In the genomic region with DNA sequence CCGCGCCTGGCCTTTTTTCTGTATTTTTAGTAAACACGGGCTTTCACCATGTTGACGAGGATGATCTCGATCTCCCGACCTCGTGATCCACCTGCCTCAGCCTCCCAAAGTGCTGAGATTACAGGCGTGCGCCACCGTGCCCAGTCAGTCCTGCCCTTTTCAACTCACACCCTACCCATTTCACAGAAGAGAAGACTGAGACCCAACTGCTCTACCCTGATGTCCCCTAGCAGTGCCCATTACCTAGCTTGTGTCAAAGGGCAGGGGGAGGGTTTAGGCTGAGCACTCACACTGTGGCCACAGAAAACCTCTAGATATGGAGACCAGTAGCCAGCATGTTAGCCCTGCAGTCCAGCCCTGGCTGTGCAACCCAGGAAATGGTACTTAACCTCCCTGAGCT, we compare ENCODE assay signal across 28 cellular contexts. TPM values are rescaled to one million over a fixed set of nuclear protein-coding genes. Genes with fewer than 3 reads are reported as not detected.
DNase-seq lines count a peak whose midpoint lies in the region; ATAC-seq, FAIRE-seq and TF ChIP-seq lines count a peak whose summit lies in the region.
"Had no signal": no experiment of that assay in that cellular context is flagged by ENCODE, and none has a peak within 500 bp of the region (broad histone marks: within the 10 kb centered on the region; RNA-seq: fewer than 3 reads in every experiment).

No MANE protein-coding gene starts in this region.

- H3K9me3 ChIP-seq in HepG2 (ENCODE audit: low read length) (no peaks in the 10 kb centered on the region), right lobe of liver (no peaks in the 10 kb centered on the region), K562 (replicated peaks; ENCODE audit: control insufficient read depth, insufficient read depth, low read depth, low read length) (no peaks in the 10 kb centered on the region), mucosa of descending colon (no peaks in the 10 kb centered on the region)
- H3K9me3 ChIP-seq: BE2C, HAP-1 had no signal

- DNase-seq in HepG2 (ENCODE audit: low spot score) = no peak
- no peak for DNase-seq in right lobe of liver
- DNase-seq in K562 (ENCODE audit: extremely low read depth in 1 of 4, low spot score in 3 of 4) = no peak
- no peak for DNase-seq in stimulated activated effector memory CD8-positive, alpha-beta T cell treated with anti-CD3 and anti-CD28 coated beads, Interleukin-12 subunit alpha, Interleukin-12 subunit beta, amount 100 ng/mL, for 72 hours (ENCODE audit: low spot score in 2 of 2)
- no peak for DNase-seq in head of caudate nucleus
- DNase-seq in mucosa of descending colon = no peak
- no peak for DNase-seq in globus pallidus (ENCODE audit: low spot score)
- DNase-seq: ACHN; AML-193; BE2C; CD4-positive, alpha-beta T cell; CD8-positive, alpha-beta memory T cell; DMS 273 treated with DMSO at 0.1 percent for 48 hours; DMS79 treated with DMSO at 0.1 percent for 48 hours; GF-D8; HFFc6 had no signal

- no peak overlapping the region for H3K4me3 Mint-ChIP-seq in stimulated activated effector memory CD8-positive, alpha-beta T cell treated with anti-CD3 and anti-CD28 coated beads, Interleukin-12 subunit alpha, Interleukin-12 subunit beta, amount 100 ng/mL, for 72 hours
- H3K4me3 Mint-ChIP-seq: CD4-positive, alpha-beta T cell; CD8-positive, alpha-beta memory T cell; GM23338; HFFc6 had no signal

- CTCF ChIA-PET in HepG2 (lab: Yijun Ruan, JAX; ENCODE audit: low intra/inter-chr PET ratio, low total read pairs) (no interaction called here), K562 (lab: Yijun Ruan, JAX; ENCODE audit: low intra/inter-chr PET ratio) (no interaction called here)

- no peak overlapping the region for H3K9ac ChIP-seq in HepG2 (ENCODE audit: insufficient read depth, low read depth, low read length)
- H3K9ac ChIP-seq in K562 (ENCODE audit: insufficient read depth in 1 of 2, low read depth in 2 of 2, low read length in 2 of 2) = no peak overlapping the region
- H3K9ac ChIP-seq: BLaER1 treated with 17β-estradiol and CSF1 and Interleukin-3, amounts not matched to agents 10 nM and 100 nM had no signal

- H3K79me2 ChIP-seq in HepG2 (ENCODE audit: insufficient read depth, low read length) (no peaks in the 10 kb centered on the region), K562 (ENCODE audit: control insufficient read depth, insufficient read depth, low read length) (no peaks in the 10 kb centered on the region)

- in situ Hi-C loops in HepG2 (cut with HindIII; ENCODE audit: extremely low pct_ligation_motif_present, low pct_unique_long_range_greater_than_20kb) (no loop called here), K562 (cut with MboI) (no loop called here)

- BruUV-seq in HepG2 (replicated peaks; lab: Mats Ljungman, UMichigan) = no TSS peak
- no TSS peak for BruUV-seq in K562 (replicated peaks; lab: Mats Ljungman, UMichigan)

- H3K27ac ChIP-seq in HepG2 (ENCODE audit: extremely low read length, insufficient read depth, low read length) (no peak overlapping the region), right lobe of liver (no peak overlapping the region), K562 (ENCODE audit: extremely low read depth, low read depth, low read length) (no peak overlapping the region)
- H3K27ac ChIP-seq: 22Rv1; BLaER1 treated with 17β-estradiol and CSF1 and Interleukin-3, amounts not matched to agents 10 nM and 100 nM had no signal

- no peaks in the 10 kb centered on the region for H3K4me1 ChIP-seq in HepG2 (ENCODE audit: insufficient read depth, low read length)
- no peaks in the 10 kb centered on the region for H3K4me1 ChIP-seq in right lobe of liver
- peaks cover 0 to 4% of the 10 kb centered on the region in 2 experiments; a peak in 1 of 5 replicates for H3K4me1 ChIP-seq in K562 (replicated peaks in 1 of 2; ENCODE audit: control insufficient read depth in 2 of 2, insufficient read depth in 2 of 2, low read length in 2 of 2)
- H3K4me1 ChIP-seq in mucosa of descending colon (ENCODE audit: low read depth) = no peaks in the 10 kb centered on the region
- H3K4me1 ChIP-seq: BE2C; BLaER1 treated with 17β-estradiol and CSF1 and Interleukin-3, amounts not matched to agents 10 nM and 100 nM; HAP-1 had no signal

- H3K4me2 ChIP-seq in HepG2 (ENCODE audit: low read depth, low read length) (no peak overlapping the region), K562 (ENCODE audit: insufficient read depth, low read length) (no peak overlapping the region)
- H3K4me2 ChIP-seq: BLaER1 treated with 17β-estradiol and CSF1 and Interleukin-3, amounts not matched to agents 10 nM and 100 nM; GM23338 had no signal

- H2AFZ ChIP-seq in HepG2 (ENCODE audit: low read length) = no peak overlapping the region
- no peak overlapping the region for H2AFZ ChIP-seq in K562 (ENCODE audit: low read depth, low read length)
- H2AFZ ChIP-seq: GM23338 had no signal

- H3K27me3 ChIP-seq in HepG2 (ENCODE audit: control insufficient read depth in 1 of 2, insufficient read depth in 2 of 2, low read length in 2 of 2) (peaks cover under 1 to 3% of the 10 kb centered on the region in 2 experiments; a peak in 2 of 5 replicates), right lobe of liver (no peaks in the 10 kb centered on the region), K562 (ENCODE audit: control insufficient read depth in 2 of 2, insufficient read depth in 2 of 2, low read length in 2 of 2) (peaks cover 17 to 68% of the 10 kb centered on the region in 2 experiments; a peak in 4 of 5 replicates)
- H3K27me3 ChIP-seq: BE2C; BLaER1 treated with 17β-estradiol and CSF1 and Interleukin-3, amounts not matched to agents 10 nM and 100 nM had no signal

- FAIRE-seq in HepG2 (lab: Jason Lieb, UNC) (no peak), K562 (lab: Jason Lieb, UNC) (no peak)
- FAIRE-seq: A204.1, D721Med, GM12891, GM18507, H54 had no signal

- H3K36me3 Mint-ChIP-seq in stimulated activated effector memory CD8-positive, alpha-beta T cell treated with anti-CD3 and anti-CD28 coated beads, Interleukin-12 subunit alpha, Interleukin-12 subunit beta, amount 100 ng/mL, for 72 hours = no peaks in the 10 kb centered on the region
- H3K36me3 Mint-ChIP-seq: CD14-positive monocyte; CD8-positive, alpha-beta memory T cell had no signal

- ATAC-seq in HepG2 (no peak), right lobe of liver (no peak), K562 (no peak), mucosa of descending colon (no peak)
- ATAC-seq in stimulated activated effector memory CD8-positive, alpha-beta T cell treated with anti-CD3 and anti-CD28 coated beads, Interleukin-12 subunit alpha, Interleukin-12 subunit beta, amount 100 ng/mL, for 72 hours = peak; percentile 21
- ATAC-seq: GM23338 had no signal

- no peaks in the 10 kb centered on the region for H3K36me3 ChIP-seq in HepG2 (replicated peaks in 1 of 2; ENCODE audit: control insufficient read depth in 1 of 2, insufficient read depth in 2 of 2, low read length in 2 of 2)
- no peaks in the 10 kb centered on the region for H3K36me3 ChIP-seq in right lobe of liver
- no peaks in the 10 kb centered on the region for H3K36me3 ChIP-seq in K562 (ENCODE audit: control insufficient read depth, insufficient read depth, low read length)
- no peaks in the 10 kb centered on the region for H3K36me3 ChIP-seq in mucosa of descending colon (ENCODE audit: low read depth)
- H3K36me3 ChIP-seq: BE2C; BLaER1 treated with 17β-estradiol and CSF1 and Interleukin-3, amounts not matched to agents 10 nM and 100 nM; HAP-1 had no signal

- H4K20me1 ChIP-seq in HepG2 (ENCODE audit: insufficient read depth, low read length) (no peaks in the 10 kb centered on the region), K562 (replicated peaks; ENCODE audit: control insufficient read depth, insufficient read depth, low read length) (no peaks in the 10 kb centered on the region)
- H4K20me1 ChIP-seq: BLaER1 treated with 17β-estradiol and CSF1 and Interleukin-3, amounts not matched to agents 10 nM and 100 nM had no signal

- TF ChIP-seq RAD21 in HepG2 (CRISPR knock-in tag; IDR thresholded peaks at IDR 0.05) = no peak
- no peak for TF ChIP-seq RAD21 in K562 (CRISPR knock-in tag; conservative IDR thresholded peaks at IDR 0.05 in 1 of 2, IDR thresholded peaks at IDR 0.05 in 1 of 2)

- intact Hi-C loops in HepG2 (cut with micrococcal nuclease; ENCODE audit: unreplicated experiment) = no loop called here
- intact Hi-C loops in right lobe of liver (cut with DNase I) = no loop called here
- intact Hi-C loops in K562 (cut with micrococcal nuclease) = no loop called here
- intact Hi-C loops in head of caudate nucleus (cut with DNase I) = no loop called here
- intact Hi-C loops in mucosa of descending colon (cut with DNase I, micrococcal nuclease) = no loop called here

- H3K4me3 ChIP-seq in HepG2 (replicated peaks in 1 of 3; ENCODE audit: insufficient read depth in 1 of 3, low read depth in 2 of 3, low read length in 3 of 3) (no peak overlapping the region), right lobe of liver (no peak overlapping the region), K562 (no peak overlapping the region), mucosa of descending colon (no peak overlapping the region)
- H3K4me3 ChIP-seq: BLaER1 treated with 17β-estradiol and CSF1 and Interleukin-3, amounts not matched to agents 10 nM and 100 nM; GM23338; HAP-1 had no signal

- no peak for TF ChIP-seq CTCF in HepG2 (CRISPR knock-in tag; IDR thresholded peaks at IDR 0.05)
- TF ChIP-seq CTCF in right lobe of liver (IDR thresholded peaks at IDR 0.05) = no peak
- no peak for TF ChIP-seq CTCF in K562 (IDR thresholded peaks at IDR 0.05 in 2 of 3, conservative IDR thresholded peaks at IDR 0.05 in 1 of 3; ENCODE audit: insufficient read depth in 2 of 3, low read depth in 1 of 3, low read length in 3 of 3)
- TF ChIP-seq CTCF in mucosa of descending colon (IDR thresholded peaks at IDR 0.05) = no peak

- no peak overlapping the region for H3K27ac Mint-ChIP-seq in stimulated activated effector memory CD8-positive, alpha-beta T cell treated with anti-CD3 and anti-CD28 coated beads, Interleukin-12 subunit alpha, Interleukin-12 subunit beta, amount 100 ng/mL, for 72 hours
- H3K27ac Mint-ChIP-seq: CD14-positive monocyte; CD4-positive, alpha-beta T cell; CD8-positive, alpha-beta memory T cell; GM23338; HFFc6 had no signal

- TF ChIP-seq EP300 in HepG2 (IDR thresholded peaks at IDR 0.05; ENCODE audit: low read depth in 2 of 2, low read length in 2 of 2) = no peak
- no peak for TF ChIP-seq EP300 in HepG2 (CRISPR knock-in tag; IDR thresholded peaks at IDR 0.05; ENCODE audit: borderline replicate concordance)
- no peak for TF ChIP-seq EP300 in K562 (IDR thresholded peaks at IDR 0.05; ENCODE audit: low read length)

- no peaks in the 10 kb centered on the region for H3K9me1 ChIP-seq in K562 (ENCODE audit: control insufficient read depth, insufficient read depth, low read length)

- TF ChIP-seq POLR2A in HepG2 (IDR thresholded peaks at IDR 0.05; ENCODE audit: insufficient read depth in 1 of 2, low read depth in 2 of 2, low read length in 2 of 2) (no peak), right lobe of liver (IDR thresholded peaks at IDR 0.05) (no peak), K562 (conservative IDR thresholded peaks at IDR 0.05) (no peak)

- POLR2A ChIA-PET in HepG2 (lab: Yijun Ruan, JAX) (no interaction called here), K562 (lab: Yijun Ruan, JAX) (interaction anchor here (0.6 to 1.2 kb wide), 3 partner anchors 9 to 69 kb away, joined by 3 to 5 read pairs (median 3); no protein-coding TSS in a partner anchor)

- no peaks in the 10 kb centered on the region for H3K9me3 Mint-ChIP-seq in stimulated activated effector memory CD8-positive, alpha-beta T cell treated with anti-CD3 and anti-CD28 coated beads, Interleukin-12 subunit alpha, Interleukin-12 subunit beta, amount 100 ng/mL, for 72 hours
- H3K9me3 Mint-ChIP-seq: CD4-positive, alpha-beta T cell; HFFc6 had no signal

- no peaks in the 10 kb centered on the region for H3K4me1 Mint-ChIP-seq in stimulated activated effector memory CD8-positive, alpha-beta T cell treated with anti-CD3 and anti-CD28 coated beads, Interleukin-12 subunit alpha, Interleukin-12 subunit beta, amount 100 ng/mL, for 72 hours
- H3K4me1 Mint-ChIP-seq: CD8-positive, alpha-beta memory T cell had no signal

- 83% methylated on average over 10 of the region's 10 CpGs for WGBS in HepG2 (ENCODE audit: low lambda C conversion rate)
- WGBS in right lobe of liver (ENCODE audit: insufficient coverage, low coverage, low lambda C conversion rate, missing lambda C conversion rate) = 60% methylated on average over 4 of the region's 10 CpGs
- WGBS in K562 (ENCODE audit: insufficient coverage, low coverage, missing lambda C conversion rate) = 8% methylated on average over 10 of the region's 10 CpGs

RNA-seq across cellular contexts. Expression of a gene that starts 15.7 kb away (rescaled TPM):
- total RNA-seq in HepG2 (2016; rRNA removed; fragmentation: Illumina TruSeq; extraction: Trizol) (not detected in 2 replicates), right lobe of liver (not detected), K562 (2014; rRNA removed) (0.20 TPM in 1 of 2 replicates, not detected in the other), K562 (2014; rRNA removed; fragmentation: Illumina TruSeq; extraction: Trizol) (not detected in 2 replicates), K562 (2015; rRNA removed; fragmentation: Illumina TruSeq; extraction: Trizol) (not detected in 2 replicates), K562 (2021) (not detected in 2 replicates), mucosa of descending colon (under 1 TPM in 1 of 3 donors, not detected in 2; 0.47 TPM)
- not detected in 2 replicates for total RNA-seq in HepG2 (2016; cell fraction: cytosol; rRNA removed; fragmentation: Illumina TruSeq; extraction: Trizol; ENCODE audit: low read depth)
- not detected in 2 replicates for total RNA-seq in HepG2 (2016; cell fraction: insoluble cytoplasmic fraction; rRNA removed; fragmentation: Illumina TruSeq; extraction: Trizol)
- not detected in 2 replicates for total RNA-seq in HepG2 (2016; cell fraction: membrane; rRNA removed; fragmentation: Illumina TruSeq; extraction: Trizol)
- not detected in 2 replicates for total RNA-seq in HepG2 (2016; cell fraction: nucleus; rRNA removed; fragmentation: Illumina TruSeq; extraction: Trizol)
- polyA plus RNA-seq in HepG2 (2011; rRNA removed) (not detected in 2 replicates), K562 (2011; rRNA removed) (not detected in 2 replicates), K562 (2014; fragmentation: Illumina TruSeq; extraction: Trizol) (not detected in 2 replicates), K562 (2014; fragmentation: Nextera tagmentation; extraction: Ambion mirVana) (not detected), K562 (2014; rRNA removed) (not detected in 2 replicates)
- polyA plus RNA-seq in HepG2 (2011; cell fraction: cytosol; rRNA removed) = not detected in 2 replicates
- polyA plus RNA-seq in HepG2 (2011; cell fraction: nucleus; rRNA removed) = not detected in 2 replicates
- not detected in 2 replicates for polyA plus RNA-seq in HepG2 (2012)
- polyA plus RNA-seq in HepG2 (2016; cell fraction: cytosol; fragmentation: Illumina TruSeq; extraction: Trizol; ENCODE audit: low read depth) = not detected in 2 replicates
- not detected in 2 replicates for polyA plus RNA-seq in HepG2 (2016; cell fraction: insoluble cytoplasmic fraction; fragmentation: Illumina TruSeq; extraction: Trizol; ENCODE audit: low read depth)
- polyA plus RNA-seq in HepG2 (2016; cell fraction: membrane; fragmentation: Illumina TruSeq; extraction: Trizol; ENCODE audit: low read depth) = not detected in 2 replicates
- not detected in 2 replicates for polyA plus RNA-seq in HepG2 (2016; cell fraction: nucleus; fragmentation: Illumina TruSeq; extraction: Trizol; ENCODE audit: insufficient read depth, low read depth)
- polyA minus RNA-seq in HepG2 (2011; rRNA and poly(A)+ RNA removed; ENCODE audit: low replicate concordance) = not detected in 2 replicates
- not detected in 2 replicates for polyA minus RNA-seq in HepG2 (2011; cell fraction: cytosol; rRNA and poly(A)+ RNA removed)
- polyA minus RNA-seq in HepG2 (2011; cell fraction: nucleus; rRNA and poly(A)+ RNA removed) = not detected in 2 replicates
- not detected in 2 replicates for total RNA-seq in K562 (2011; cell fraction: chromatin; rRNA removed; ENCODE audit: low replicate concordance)
- total RNA-seq in K562 (2011; cell fraction: nucleolus; rRNA removed) = not detected in 2 replicates
- total RNA-seq in K562 (2011; cell fraction: nucleoplasm; rRNA removed) = not detected in 2 replicates
- polyA plus RNA-seq in K562 (2011; cell fraction: cytosol; rRNA removed) = not detected in 2 replicates
- polyA plus RNA-seq in K562 (2011; cell fraction: nucleus; rRNA removed) = not detected in 2 replicates
- not detected in 2 replicates for polyA plus RNA-seq in K562 (2012)
- not detected in 2 replicates for polyA minus RNA-seq in K562 (2011; rRNA and poly(A)+ RNA removed)
- not detected in 2 replicates for polyA minus RNA-seq in K562 (2011; cell fraction: cytosol; rRNA and poly(A)+ RNA removed)
- not detected in 2 replicates for polyA minus RNA-seq in K562 (2011; cell fraction: nucleus; rRNA and poly(A)+ RNA removed)
- total RNA-seq: CD4-positive, alpha-beta T cell; CD8-positive, alpha-beta memory T cell; Daoy; G401; HFFc6 had no signal
- polyA plus RNA-seq: CD14-positive monocyte; CD8-positive, alpha-beta memory T cell had no signal

RNA-seq across cellular contexts. Expression of a gene that starts 59.8 kb away (rescaled TPM):
- total RNA-seq in HepG2 (2016; rRNA removed; fragmentation: Illumina TruSeq; extraction: Trizol) (0.09 and 0.52 TPM in 2 replicates), right lobe of liver (1 to 10 TPM in 1 of 6 experiments, under 1 TPM in 3, not detected in 2; 0.20 to 1.6 (median 0.34) TPM), K562 (2014; rRNA removed) (4.6 and 4.8 TPM in 2 replicates), K562 (2014; rRNA removed; fragmentation: Illumina TruSeq; extraction: Trizol) (0.25 and 0.48 TPM in 2 replicates), K562 (2015; rRNA removed; fragmentation: Illumina TruSeq; extraction: Trizol) (0.91 and 1.4 TPM in 2 replicates), K562 (2021) (8.1 and 8.6 TPM in 2 replicates), mucosa of descending colon (1 to 10 TPM in 2 of 3 donors, under 1 TPM in 1; 0.35 to 7.4 (median 1.1) TPM)
- not detected in 2 replicates for total RNA-seq in HepG2 (2016; cell fraction: cytosol; rRNA removed; fragmentation: Illumina TruSeq; extraction: Trizol; ENCODE audit: low read depth)
- total RNA-seq in HepG2 (2016; cell fraction: insoluble cytoplasmic fraction; rRNA removed; fragmentation: Illumina TruSeq; extraction: Trizol) = 0.06 and 0.11 TPM in 2 replicates
- 0.24 TPM in 1 of 2 replicates, not detected in the other for total RNA-seq in HepG2 (2016; cell fraction: membrane; rRNA removed; fragmentation: Illumina TruSeq; extraction: Trizol)
- 0.09 TPM in 1 of 2 replicates, not detected in the other for total RNA-seq in HepG2 (2016; cell fraction: nucleus; rRNA removed; fragmentation: Illumina TruSeq; extraction: Trizol)
- polyA plus RNA-seq in HepG2 (2011; rRNA removed) (0.05 TPM in 2 replicates), K562 (2011; rRNA removed) (2.4 and 2.7 TPM in 2 replicates), K562 (2014; fragmentation: Illumina TruSeq; extraction: Trizol) (1.4 and 2.2 TPM in 2 replicates), K562 (2014; fragmentation: Nextera tagmentation; extraction: Ambion mirVana) (under 1 TPM in 1 of 2 experiments, not detected in 1; 0.06 TPM), K562 (2014; rRNA removed) (4.2 and 5.4 TPM in 2 replicates)
- 0.08 and 0.11 TPM in 2 replicates for polyA plus RNA-seq in HepG2 (2011; cell fraction: cytosol; rRNA removed)
- polyA plus RNA-seq in HepG2 (2011; cell fraction: nucleus; rRNA removed) = 0.16 and 0.56 TPM in 2 replicates
- polyA plus RNA-seq in HepG2 (2012) = 0.03 and 0.16 TPM in 2 replicates
- polyA plus RNA-seq in HepG2 (2016; cell fraction: cytosol; fragmentation: Illumina TruSeq; extraction: Trizol; ENCODE audit: low read depth) = not detected in 2 replicates
- 0.05 and 0.07 TPM in 2 replicates for polyA plus RNA-seq in HepG2 (2016; cell fraction: insoluble cytoplasmic fraction; fragmentation: Illumina TruSeq; extraction: Trizol; ENCODE audit: low read depth)
- polyA plus RNA-seq in HepG2 (2016; cell fraction: membrane; fragmentation: Illumina TruSeq; extraction: Trizol; ENCODE audit: low read depth) = 0.05 TPM in 1 of 2 replicates, not detected in the other
- not detected in 2 replicates for polyA plus RNA-seq in HepG2 (2016; cell fraction: nucleus; fragmentation: Illumina TruSeq; extraction: Trizol; ENCODE audit: insufficient read depth, low read depth)
- polyA minus RNA-seq in HepG2 (2011; rRNA and poly(A)+ RNA removed; ENCODE audit: low replicate concordance) = 1.3 TPM in 1 of 2 replicates, not detected in the other
- not detected in 2 replicates for polyA minus RNA-seq in HepG2 (2011; cell fraction: cytosol; rRNA and poly(A)+ RNA removed)
- 0.52 TPM in 1 of 2 replicates, not detected in the other for polyA minus RNA-seq in HepG2 (2011; cell fraction: nucleus; rRNA and poly(A)+ RNA removed)
- 6.8 and 17.5 TPM in 2 replicates for total RNA-seq in K562 (2011; cell fraction: chromatin; rRNA removed; ENCODE audit: low replicate concordance)
- total RNA-seq in K562 (2011; cell fraction: nucleolus; rRNA removed) = 12.3 and 13.3 TPM in 2 replicates
- 6.7 and 8.8 TPM in 2 replicates for total RNA-seq in K562 (2011; cell fraction: nucleoplasm; rRNA removed)
- polyA plus RNA-seq in K562 (2011; cell fraction: cytosol; rRNA removed) = 3.6 and 9.7 TPM in 2 replicates
- 4.8 and 9.7 TPM in 2 replicates for polyA plus RNA-seq in K562 (2011; cell fraction: nucleus; rRNA removed)
- 2.4 and 5.2 TPM in 2 replicates for polyA plus RNA-seq in K562 (2012)
- 1.0 and 3.2 TPM in 2 replicates for polyA minus RNA-seq in K562 (2011; rRNA and poly(A)+ RNA removed)
- polyA minus RNA-seq in K562 (2011; cell fraction: cytosol; rRNA and poly(A)+ RNA removed) = 2.8 and 4.6 TPM in 2 replicates
- polyA minus RNA-seq in K562 (2011; cell fraction: nucleus; rRNA and poly(A)+ RNA removed) = 3.5 and 5.3 TPM in 2 replicates
- total RNA-seq: CD4-positive, alpha-beta T cell had no signal
- polyA plus RNA-seq: CD14-positive monocyte; CD8-positive, alpha-beta memory T cell had no signal
